Comparison of ENCODE assay signal across 24 cellular contexts in the genomic region with DNA sequence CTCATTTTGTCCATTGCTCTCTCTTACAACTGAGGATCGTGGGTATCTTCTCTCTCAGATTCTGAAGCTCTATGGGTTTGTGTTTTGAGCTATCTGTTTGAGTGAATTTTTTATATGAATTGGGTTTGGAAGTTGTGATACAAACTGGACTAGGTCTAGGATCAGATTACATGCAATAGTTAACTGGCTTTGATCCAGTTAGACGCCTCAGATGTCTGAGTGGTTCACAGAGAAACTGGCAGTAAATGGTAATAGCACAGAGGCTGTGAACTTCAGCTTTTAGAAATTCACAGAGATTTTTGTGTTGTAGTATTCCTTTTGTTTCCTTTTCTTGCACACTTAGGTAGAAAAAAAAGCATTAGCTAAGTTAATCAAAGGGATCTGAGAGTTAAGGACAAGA. TPM values are rescaled to one million over a fixed set of nuclear protein-coding genes. Genes with fewer than 3 reads are reported as not detected.
DNase-seq lines count a peak whose midpoint lies in the region; FAIRE-seq and TF ChIP-seq lines count a peak whose summit lies in the region.
"Had no signal": no experiment of that assay in that cellular context is flagged by ENCODE, and none has a peak within 500 bp of the region (broad histone marks: within the 10 kb centered on the region; RNA-seq: fewer than 3 reads in every experiment).

No MANE protein-coding gene starts in this region.

- H3K56ac ChIP-seq in H9 (ENCODE audit: insufficient read length, low read depth, low read length) = no peak overlapping the region

- 0 out of 2 replicates have a peak, but pooled peaks cover 5% of the 10 kb centered on the region for H3F3A ChIP-seq in OCI-LY1 (ENCODE audit: insufficient read depth, low read length)
- no peaks in the 10 kb centered on the region for H3F3A ChIP-seq in MM.1S (ENCODE audit: insufficient read depth, low read length)

- no peak overlapping the region for H3K4me3 Mint-ChIP-seq in H9
- H3K4me3 Mint-ChIP-seq: activated naive CD4-positive, alpha-beta T cell treated with anti-CD3 and anti-CD28 coated beads for 36 hours; activated T-cell treated with anti-CD3 and anti-CD28 coated beads, Interleukin-2, amount 50 U/mL, for 4 hours; endodermal cell; naive thymus-derived CD4-positive, alpha-beta T cell had no signal

- H2BK5ac ChIP-seq in H9 (ENCODE audit: insufficient read length, low read length) = no peak overlapping the region

- peaks cover 2 to 7% of the 10 kb centered on the region in 2 experiments; a peak in 4 of 5 replicates for H3K9me3 Mint-ChIP-seq in H9
- H3K9me3 Mint-ChIP-seq: activated naive CD4-positive, alpha-beta T cell treated with anti-CD3 and anti-CD28 coated beads for 36 hours; activated T-cell treated with anti-CD3 and anti-CD28 coated beads, Interleukin-2, amount 50 U/mL, for 4 hours; stimulated activated naive B cell treated with anti-CD40 and anti-IgM and Interleukin-4, amounts not matched to agents 10 μg/mL and 1 μg/mL and 100 μg/mL, for 72 hours had no signal

- H4K20me1 ChIP-seq in OCI-LY1 (ENCODE audit: insufficient read depth, low read length) (no peaks in the 10 kb centered on the region), H9 (ENCODE audit: control insufficient read depth, insufficient read depth, insufficient read length) (no peaks in the 10 kb centered on the region), MM.1S (ENCODE audit: insufficient read depth, low read length) (no peaks in the 10 kb centered on the region)

- H3K4me1 ChIP-seq in A673 (ENCODE audit: insufficient read depth, low read length, poor library complexity, severe bottlenecking) (no peaks in the 10 kb centered on the region), OCI-LY1 (ENCODE audit: insufficient read depth, low read length, severe bottlenecking) (peaks cover 42% of the 10 kb centered on the region), H9 (ENCODE audit: insufficient read depth, low read length) (no peaks in the 10 kb centered on the region), MM.1S (ENCODE audit: low read length) (peaks cover 10% of the 10 kb centered on the region), small intestine (ENCODE audit: control insufficient read depth in 2 of 2, insufficient read depth in 1 of 2, low read depth in 1 of 2, low read length in 1 of 2) (no peaks in the 10 kb centered on the region)
- H3K4me1 ChIP-seq: ascending aorta, BE2C, foreskin keratinocyte, tibial nerve had no signal

- H2BK20ac ChIP-seq in H9 (ENCODE audit: low read depth, low read length, poor library complexity, severe bottlenecking) = no peak overlapping the region

- H3K36me3 Mint-ChIP-seq in H9 (ENCODE audit: insufficient read depth in 1 of 3, low read depth in 3 of 3) = no peaks in the 10 kb centered on the region
- H3K36me3 Mint-ChIP-seq: naive thymus-derived CD4-positive, alpha-beta T cell; stimulated activated naive B cell treated with anti-CD40 and anti-IgM and Interleukin-4, amounts not matched to agents 10 μg/mL and 1 μg/mL and 100 μg/mL, for 72 hours had no signal

- no peaks in the 10 kb centered on the region for H3K79me1 ChIP-seq in H9 (ENCODE audit: insufficient read depth, low read depth, low read length, poor library complexity, severe bottlenecking)

- H3K4ac ChIP-seq in H9 (ENCODE audit: low read depth, low read length) = no peak overlapping the region

- H3K36me3 ChIP-seq in A673 (ENCODE audit: insufficient read depth, low read length, poor library complexity, severe bottlenecking) = no peaks in the 10 kb centered on the region
- H3K36me3 ChIP-seq in OCI-LY1 (ENCODE audit: insufficient read depth, low read length) = no peaks in the 10 kb centered on the region
- H3K36me3 ChIP-seq in MM.1S (replicated peaks; ENCODE audit: insufficient read depth, low read length) = no peaks in the 10 kb centered on the region
- no peaks in the 10 kb centered on the region for H3K36me3 ChIP-seq in small intestine (ENCODE audit: control insufficient read depth in 2 of 2, insufficient read depth in 2 of 2, low read length in 2 of 2)
- H3K36me3 ChIP-seq: ascending aorta, BE2C, tibial nerve had no signal

- H3K9ac ChIP-seq in OCI-LY1 (ENCODE audit: low read length) (no peak overlapping the region), H9 (ENCODE audit: extremely low read depth, insufficient read length, low read length) (no peak overlapping the region), MM.1S (ENCODE audit: low read length) (no peak overlapping the region)

- no peak overlapping the region for H2BK120ac ChIP-seq in H9 (ENCODE audit: low read depth, low read length, poor library complexity, severe bottlenecking)

- WGBS in H9 (ENCODE audit: extremely low coverage, insufficient read length, low lambda C conversion rate) = no CpG with 5 or more reads among the region's 2 CpGs
- 50 to 67% (median 59%) methylated on average over 2 of the region's 2 CpGs for WGBS in small intestine, 3 donors

- H3K9me2 ChIP-seq in OCI-LY1 (ENCODE audit: low read depth, low read length) = no peaks in the 10 kb centered on the region
- no peaks in the 10 kb centered on the region for H3K9me2 ChIP-seq in MM.1S (replicated peaks; ENCODE audit: insufficient read depth, low read length)

- CTCF ChIA-PET in A673 (lab: Charles Lee) = no interaction called here

- H3T11ph ChIP-seq in H9 (ENCODE audit: low read length) = no peak overlapping the region

- H2BK15ac ChIP-seq in H9 (ENCODE audit: low read depth, low read length) = no peak overlapping the region

- no peak overlapping the region for H3K23ac ChIP-seq in H9 (ENCODE audit: insufficient read length, low read depth, low read length)

- intact Hi-C loops in A673 (cut with micrococcal nuclease; ENCODE audit: unreplicated experiment) = no loop called here

- H3K4me2 ChIP-seq in OCI-LY1 (ENCODE audit: low read length) (no peak overlapping the region), H9 (ENCODE audit: insufficient read depth, insufficient read length, low read length) (no peak overlapping the region), MM.1S (ENCODE audit: low read depth, low read length) (no peak overlapping the region)

- no peak overlapping the region for H4K5ac ChIP-seq in H9 (ENCODE audit: insufficient read length, low read depth, low read length)

- no peak overlapping the region for H2BK12ac ChIP-seq in H9 (ENCODE audit: insufficient read length, low read depth, low read length)

- H4K8ac ChIP-seq in H9 (replicated peaks; ENCODE audit: insufficient read length, low read depth, low read length) = no peak overlapping the region

- H3K27me3 Mint-ChIP-seq in H9 (ENCODE audit: low read depth) = no peaks in the 10 kb centered on the region; the same call in 1 of the 2 replicates
- H3K27me3 Mint-ChIP-seq: stimulated activated naive B cell treated with anti-CD40 and anti-IgM and Interleukin-4, amounts not matched to agents 10 μg/mL and 1 μg/mL and 100 μg/mL, for 72 hours had no signal

- no peaks in the 10 kb centered on the region for H3K27me3 ChIP-seq in A673 (replicated peaks; ENCODE audit: insufficient read depth, low read depth, low read length, poor library complexity)
- no peaks in the 10 kb centered on the region for H3K27me3 ChIP-seq in OCI-LY1 (ENCODE audit: insufficient read depth, low read length)
- H3K27me3 ChIP-seq in H9 (ENCODE audit: insufficient read depth, low read length) = no peaks in the 10 kb centered on the region
- H3K27me3 ChIP-seq in MM.1S (replicated peaks; ENCODE audit: insufficient read depth, low read length) = 0 out of 2 replicates have a peak, but pooled peaks cover 3% of the 10 kb centered on the region
- H3K27me3 ChIP-seq in small intestine (ENCODE audit: control insufficient read depth in 2 of 2, insufficient read depth in 2 of 2, low read length in 2 of 2) = no peaks in the 10 kb centered on the region
- H3K27me3 ChIP-seq: ascending aorta, BE2C, foreskin keratinocyte, tibial nerve had no signal

- H3K79me2 ChIP-seq in OCI-LY1 (ENCODE audit: insufficient read depth, low read length) (no peaks in the 10 kb centered on the region), H9 (ENCODE audit: insufficient read depth, low read length) (no peaks in the 10 kb centered on the region), MM.1S (ENCODE audit: low read length) (no peaks in the 10 kb centered on the region)

- H2AFZ ChIP-seq in OCI-LY1 (ENCODE audit: low read length) = no peak overlapping the region
- no peak overlapping the region for H2AFZ ChIP-seq in H9 (ENCODE audit: low read length)
- no peak overlapping the region for H2AFZ ChIP-seq in MM.1S (ENCODE audit: low read length)

- no peak for TF ChIP-seq CTCF in A673 (conservative IDR thresholded peaks at IDR 0.05; ENCODE audit: low read depth, low read length)
- TF ChIP-seq CTCF in OCI-LY1 (IDR thresholded peaks at IDR 0.05; ENCODE audit: low read length) = no peak
- TF ChIP-seq CTCF in H9 (conservative IDR thresholded peaks at IDR 0.05) = no peak
- no peak for TF ChIP-seq CTCF in MM.1S (IDR thresholded peaks at IDR 0.05; ENCODE audit: low read length)

- BruUV-seq in A673 (replicated peaks; lab: Mats Ljungman, UMichigan) = no TSS peak

- no peak overlapping the region for H4K91ac ChIP-seq in H9 (ENCODE audit: insufficient read length, low read depth, low read length)

- no peaks in the 10 kb centered on the region for H3K23me2 ChIP-seq in H9 (ENCODE audit: insufficient read length, low read depth, low read length, poor library complexity, severe bottlenecking)

- H3K27ac Mint-ChIP-seq in H9 = no peak overlapping the region
- H3K27ac Mint-ChIP-seq: activated naive CD4-positive, alpha-beta T cell treated with anti-CD3 and anti-CD28 coated beads for 36 hours; endodermal cell; naive thymus-derived CD4-positive, alpha-beta T cell; stimulated activated naive B cell treated with anti-CD40 and anti-IgM and Interleukin-4, amounts not matched to agents 10 μg/mL and 1 μg/mL and 100 μg/mL, for 72 hours had no signal

- POLR2A ChIA-PET in A673 (lab: Charles Lee; ENCODE audit: low non-redundant PET) = no interaction called here

- peaks cover 13 to 19% of the 10 kb centered on the region in 2 experiments for H3K4me1 Mint-ChIP-seq in H9

- no peak overlapping the region for H2AK5ac ChIP-seq in H9 (ENCODE audit: insufficient read length, low read length)

- FAIRE-seq in small intestine (lab: Jason Lieb, UNC) = no peak
- FAIRE-seq: colon, H54 had no signal

- DNase-seq in A673 (ENCODE audit: low spot score) (peak; percentile 33), DMS 273 treated with DMSO at 0.1 percent for 48 hours (lab: John Stamatoyannopoulos, UW) (peak; percentile 15), fibroblast of gingiva (ENCODE audit: low read depth) (peak; percentile 50), H9 (no peak), MM.1S (no peak), small intestine (no peak)
- DNase-seq: activated naive CD4-positive, alpha-beta T cell treated with anti-CD3 and anti-CD28 coated beads for 36 hours; activated T-cell treated with anti-CD3 and anti-CD28 coated beads, Interleukin-2, amount 50 U/mL, for 4 hours; BE2C; Caco-2; endodermal cell; foreskin keratinocyte; naive thymus-derived CD4-positive, alpha-beta T cell; NCI-H2081; RPMI8226; stimulated activated naive B cell treated with anti-CD40 and anti-IgM and Interleukin-4, amounts not matched to agents 10 μg/mL and 1 μg/mL and 100 μg/mL, for 72 hours had no signal

- H3K9me3 ChIP-seq in A673 (ENCODE audit: low read depth, low read length, poor library complexity, severe bottlenecking) (no peaks in the 10 kb centered on the region), OCI-LY1 (ENCODE audit: low read length) (no peaks in the 10 kb centered on the region), H9 (ENCODE audit: control insufficient read depth, low read depth, low read length) (no peaks in the 10 kb centered on the region), MM.1S (replicated peaks; ENCODE audit: insufficient read depth, low read length) (no peaks in the 10 kb centered on the region), small intestine (ENCODE audit: control insufficient read depth, low read depth) (no peaks in the 10 kb centered on the region)
- H3K9me3 ChIP-seq: BE2C had no signal

- no peak overlapping the region for H3K18ac ChIP-seq in H9 (ENCODE audit: insufficient read length, low read depth, low read length)

- H3K27ac ChIP-seq in A673 (ENCODE audit: low read depth, low read length, poor library complexity, severe bottlenecking) (no peak overlapping the region), OCI-LY1 (ENCODE audit: low read depth, low read length, poor library complexity, severe bottlenecking) (peak overlapping the region; percentile 16), H9 (ENCODE audit: insufficient read length, low read depth, low read length) (no peak overlapping the region), MM.1S (ENCODE audit: low read length) (no peak overlapping the region), small intestine (ENCODE audit: low read depth in 1 of 2, low read length in 1 of 2) (no peak overlapping the region)
- H3K27ac ChIP-seq: ascending aorta, foreskin keratinocyte, tibial nerve had no signal

- H3K14ac ChIP-seq in H9 (ENCODE audit: insufficient read depth, low read length) = no peak overlapping the region

- H3K4me3 ChIP-seq in A673 (ENCODE audit: low read depth, low read length, poor library complexity, severe bottlenecking) = no peak overlapping the region
- H3K4me3 ChIP-seq in OCI-LY1 (ENCODE audit: low read depth, low read length, poor library complexity, severe bottlenecking) = no peak overlapping the region
- H3K4me3 ChIP-seq in MM.1S (ENCODE audit: low read length) = no peak overlapping the region
- H3K4me3 ChIP-seq in small intestine (ENCODE audit: low read depth in 1 of 2, low read length in 2 of 2) = no peak overlapping the region
- H3K4me3 ChIP-seq: ascending aorta, tibial nerve had no signal

RNA-seq across cellular contexts. Expression of a gene that starts 12.7 kb away (rescaled TPM):
- total RNA-seq in A673 (2021) = 23.6 and 28.0 TPM in 2 replicates
- 25.0 and 25.6 TPM in 2 replicates for total RNA-seq in H9 (2021)
- 10 to 100 TPM; 18.4 to 34.2 (median 21.8) TPM for polyA plus RNA-seq in small intestine

RNA-seq across cellular contexts. Expression of a gene that starts 59.3 kb away (rescaled TPM):
- not detected in 2 replicates for total RNA-seq in A673 (2021)
- not detected in 2 replicates for total RNA-seq in H9 (2021)
- not detected for polyA plus RNA-seq in small intestine
- total RNA-seq: activated naive CD4-positive, alpha-beta T cell treated with anti-CD3 and anti-CD28 coated beads for 36 hours; activated T-cell treated with anti-CD3 and anti-CD28 coated beads, Interleukin-2, amount 50 U/mL, for 4 hours; ascending aorta; foreskin keratinocyte; G401; kidney epithelial cell; naive thymus-derived CD4-positive, alpha-beta T cell; sciatic nerve; tibial nerve had no signal
- polyA plus RNA-seq: foreskin keratinocyte; naive thymus-derived CD4-positive, alpha-beta T cell had no signal

Comparison
In these comparisons a context has a peak if more than half of its experiments do, and no peak if none do; other contexts are left out.
1. DNase-seq: peak in A673 (single experiment), DMS 273 treated with DMSO at 0.1 percent for 48 hours (single experiment) and fibroblast of gingiva (single experiment); none in H9 (single experiment), MM.1S (single experiment) and small intestine (single experiment).